8 cellular contexts compared by ENCODE assay signal in the genomic region with DNA sequence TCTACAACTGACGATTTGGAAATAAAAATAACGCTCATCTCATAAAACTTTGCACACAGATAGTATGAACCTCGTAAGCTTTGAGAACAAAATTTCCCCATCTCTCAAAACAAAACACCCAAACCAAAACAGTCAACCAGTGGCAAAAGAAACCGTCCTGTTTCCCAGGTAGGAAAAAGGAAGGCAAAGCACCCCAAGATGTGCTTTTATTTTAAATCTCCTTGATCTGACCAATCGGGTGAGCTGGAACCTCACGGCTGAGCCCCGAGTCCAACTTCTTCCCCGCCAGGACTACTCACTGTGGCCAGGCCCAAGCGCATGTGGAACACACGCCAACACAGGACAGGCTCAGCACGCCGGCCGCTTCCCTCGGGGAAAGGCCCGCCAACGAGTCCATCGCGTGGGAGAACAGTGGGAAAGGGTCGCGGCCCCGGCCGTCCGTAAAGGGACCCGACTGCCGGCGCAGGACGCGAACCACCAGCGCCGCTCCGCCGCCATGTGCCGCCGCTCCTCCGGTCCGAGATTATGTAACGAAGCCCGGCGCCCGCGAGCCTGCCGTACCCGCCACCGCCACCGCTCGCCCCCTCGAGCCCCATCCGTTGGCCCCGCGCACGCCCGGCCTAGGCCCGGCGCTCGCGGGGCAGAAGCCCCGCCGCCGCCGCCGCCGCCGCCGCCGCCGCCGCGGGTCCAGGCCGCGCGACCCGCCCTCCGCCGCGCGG. TPM values are rescaled to one million over a fixed set of nuclear protein-coding genes. Genes with fewer than 3 reads are reported as not detected.
DNase-seq lines count a peak whose midpoint lies in the region; ATAC-seq and TF ChIP-seq lines count a peak whose summit lies in the region.

No MANE protein-coding gene starts in this region.

- H3K79me2 ChIP-seq in SK-N-SH (ENCODE audit: insufficient read depth): peaks cover 52% of the 10 kb centered on the region

- H3F3A ChIP-seq in SK-N-SH (replicated peaks; ENCODE audit: insufficient read depth): peaks cover 15% of the 10 kb centered on the region

- TF ChIP-seq CTCF in Calu3 (IDR thresholded peaks at IDR 0.05; ENCODE audit: unreplicated experiment): no peak
- TF ChIP-seq CTCF in SK-N-SH (IDR thresholded peaks at IDR 0.05): no peak
- no peak for TF ChIP-seq CTCF in psoas muscle (IDR thresholded peaks at IDR 0.05)

- TF ChIP-seq EP300 in SK-N-SH (IDR thresholded peaks at IDR 0.05; ENCODE audit: borderline replicate concordance in 1 of 2, low read depth in 1 of 2, low read length in 1 of 2): 0 out of 4 replicates have a peak, but pooled peaks of 1 of the 2 experiments have one; percentile 1

- intact Hi-C loops in Calu3 (cut with micrococcal nuclease; ENCODE audit: unreplicated experiment): loop anchor here (10.0 kb wide), 1 partner anchor 174 kb away; the partner anchor contains the start of gene ZNF669
- intact Hi-C loops in left ventricle myocardium superior (cut with micrococcal nuclease): no loop called here
- intact Hi-C loops in psoas muscle (cut with DNase I): loop anchor here (10.0 kb wide), 3 partner anchors 154 to 274 kb away; partner anchors contain the start of gene ZNF669 (in 1 of the 2)

- H3K4me2 ChIP-seq in SK-N-SH: peak overlapping the region; percentile 88

- H3K4me3 ChIP-seq in SK-N-SH (ENCODE audit: low read depth in 2 of 2, low read length in 1 of 2) (peak overlapping the region; percentile 73 to 88), psoas muscle (peak overlapping the region; percentile 98)

- DNase-seq in Calu3 (peak; percentile 48), SK-N-SH (peak; percentile 64), amniotic epithelial cell (ENCODE audit: low read depth) (peak; percentile 61), left ventricle myocardium superior (peak; percentile 76), psoas muscle (peak; percentile 65 to 79), kidney glomerular epithelial cell (lab: John Stamatoyannopoulos, UW) (no peak)

- H2AFZ ChIP-seq in SK-N-SH (ENCODE audit: low read depth): peak overlapping the region; percentile 70; the same call in 1 of the 2 replicates

- H3K36me3 Mint-ChIP-seq in Calu3 (ENCODE audit: insufficient read depth, unreplicated experiment): peaks cover 68% of the 10 kb centered on the region

- H3K36me3 ChIP-seq in SK-N-SH (replicated peaks in 1 of 2; ENCODE audit: control insufficient read depth in 1 of 2, insufficient read depth in 2 of 2, low read length in 1 of 2): peaks cover 7 to 30% of the 10 kb centered on the region in 2 experiments
- H3K36me3 ChIP-seq in psoas muscle (ENCODE audit: insufficient read depth in 1 of 2, low read depth in 1 of 2): peaks cover 0 to 24% of the 10 kb centered on the region in 2 donors

- CTCF ChIA-PET in Calu3 (lab: Charles Lee) (interaction anchor here (0.9 to 1.2 kb wide), 2 partner anchors 10 to 148 kb away, joined by 3 to 7 read pairs; partner anchors contain the start of gene ZNF670), SK-N-SH (lab: Yijun Ruan, JAX) (no interaction called here)

- H3K4me1 ChIP-seq in SK-N-SH (ENCODE audit: control insufficient read depth in 1 of 2, insufficient read depth in 2 of 2, low read depth in 1 of 2, low read length in 1 of 2) (peaks cover 0 to 3% of the 10 kb centered on the region in 2 experiments; a peak in 1 of 4 replicates), psoas muscle (peaks cover 20% of the 10 kb centered on the region)

- H3K9ac ChIP-seq in SK-N-SH: peak overlapping the region; percentile 91

- WGBS in SK-N-SH (ENCODE audit: low lambda C conversion rate): 3% methylated on average over 8 of the region's 76 CpGs
- 0% methylated on average over 30 to 75 of the region's 76 CpGs for WGBS in psoas muscle, 3 donors

- no peaks in the 10 kb centered on the region for H3K9me2 ChIP-seq in SK-N-SH

- H3K9me3 Mint-ChIP-seq in Calu3 (ENCODE audit: low read depth, unreplicated experiment): peaks cover 6% of the 10 kb centered on the region

- BruUV-seq in Calu3 (replicated peaks; lab: Mats Ljungman, UMichigan): no TSS peak

- H3K4me3 Mint-ChIP-seq in Calu3 (ENCODE audit: low read depth, unreplicated experiment): peak overlapping the region; percentile 97

- peaks cover 40% of the 10 kb centered on the region for H4K20me1 ChIP-seq in SK-N-SH (ENCODE audit: insufficient read depth)

- H3K9me3 ChIP-seq in SK-N-SH (peaks cover 3% of the 10 kb centered on the region; the same call in 1 of the 2 replicates), psoas muscle (no peaks in the 10 kb centered on the region)

- POLR2A ChIA-PET in SK-N-SH (lab: Yijun Ruan, JAX): interaction anchor here (0.9 kb wide), 1 partner anchor 13 kb away, joined by 3 read pairs; no protein-coding TSS in a partner anchor

- no peak for TF ChIP-seq RAD21 in SK-N-SH (IDR thresholded peaks at IDR 0.05; ENCODE audit: low read length)

- H3K27ac ChIP-seq in SK-N-SH (ENCODE audit: low read depth in 2 of 2, low read length in 1 of 2) (peak overlapping the region; percentile 84 to 90), psoas muscle (peak overlapping the region; percentile 98)

- H3K4me1 Mint-ChIP-seq in Calu3 (ENCODE audit: low read depth, unreplicated experiment): peaks cover 21% of the 10 kb centered on the region

- no peaks in the 10 kb centered on the region for H3K27me3 Mint-ChIP-seq in Calu3 (ENCODE audit: unreplicated experiment)

- no peaks in the 10 kb centered on the region for H3K27me3 ChIP-seq in SK-N-SH (ENCODE audit: insufficient read depth)
- H3K27me3 ChIP-seq in psoas muscle (ENCODE audit: insufficient read depth in 3 of 3, low read length in 2 of 3): no peaks in the 10 kb centered on the region

- ATAC-seq in GM19395 (IDR thresholded peaks at IDR 0.05; ENCODE audit: unreplicated experiment) (peak; percentile 32), HG03460 (IDR thresholded peaks at IDR 0.05; ENCODE audit: unreplicated experiment) (peak; percentile 24), left ventricle myocardium superior (peak; percentile 10), psoas muscle (peak; percentile 24 to 50 (median 28))

- H3K27ac Mint-ChIP-seq in Calu3 (ENCODE audit: unreplicated experiment): peak overlapping the region; percentile 97

TF ChIP-seq in SK-N-SH, 30 proteins besides CTCF, POLR2A, EP300 and RAD21:
- TF ChIP-seq MXI1 (IDR thresholded peaks at IDR 0.05; ENCODE audit: low read depth, low read length): peak; percentile 54
- no peak for TF ChIP-seq GATA2 (CRISPR knock-in tag; IDR thresholded peaks at IDR 0.05)
- 0 out of 2 replicates have a peak, but pooled peaks have one; percentile 35 for TF ChIP-seq SIN3A (IDR thresholded peaks at IDR 0.05; ENCODE audit: borderline replicate concordance, low read depth, low read length)
- TF ChIP-seq USF1 (IDR thresholded peaks at IDR 0.05; ENCODE audit: borderline replicate concordance, low read depth): no peak
- peak; percentile 68 for TF ChIP-seq MAX (IDR thresholded peaks at IDR 0.05; ENCODE audit: low read depth)

RNA-seq across cellular contexts. Expression of gene AHCTF1, which starts 0.8 kb away (rescaled TPM):
- total RNA-seq in Calu3 (2022) (61.3 and 64.0 TPM in 2 replicates), left ventricle myocardium superior (21.9 TPM), psoas muscle (10 to 100 TPM; 16.8 to 29.6 (median 25.3) TPM)
- polyA plus RNA-seq in SK-N-SH (2012; rRNA removed) (8.5 and 10.0 TPM in 2 replicates), psoas muscle (10 to 100 TPM in 1 of 3 donors, 1 to 10 TPM in 2; 9.0 to 19.1 (median 9.5) TPM)
- polyA plus RNA-seq in SK-N-SH (2012; cell fraction: cytosol; rRNA removed): 11.0 and 11.8 TPM in 2 replicates
- 10.4 and 24.0 TPM in 2 replicates for polyA plus RNA-seq in SK-N-SH (2012; cell fraction: nucleus; rRNA removed)
